8 cellular contexts compared by ENCODE assay signal in genomic region chr13:78658630-78659449, GRCh38. TPM values are rescaled to one million over a fixed set of nuclear protein-coding genes. Genes with fewer than 3 reads are reported as not detected.
DNase-seq lines count a peak whose midpoint lies in the region; ATAC-seq and TF ChIP-seq lines count a peak whose summit lies in the region.

Gene OBI1, minus strand, starts transcription at chr13:78659155. Its CDS starts 35 bp downstream, at chr13:78659120.

- peak within 1 kb of the TSS; percentile 93 for H3K4me2 ChIP-seq in BLaER1

- intact Hi-C loops in left lung (cut with DNase I): no loop called here

- H3K9me3 ChIP-seq in BLaER1 (no peaks in the 10 kb centered on the region), left lung (no peaks in the 10 kb centered on the region)

- H3K27me3 ChIP-seq in BLaER1 (no peaks in the 10 kb centered on the region), left lung (no peaks in the 10 kb centered on the region)

- H3K27ac ChIP-seq in BLaER1 (peak within 1 kb of the TSS; percentile 89), left lung (peak within 1 kb of the TSS; percentile 30 to 83)

- DNase-seq in NCI-H526 treated with DMSO at 0.1 percent for 48 hours (lab: John Stamatoyannopoulos, UW) (peak; percentile 93), dermis blood vessel endothelial cell (peak; percentile 95), left lung (peak; percentile 93 to 97)
- DNase-seq in activated CD4-positive, alpha-beta T cell treated with anti-CD3 and anti-CD28 coated beads, Interleukin-2, amount 50 U/mL, for 1 hour: peak; percentile 88
- peak; percentile 85 for DNase-seq in stimulated activated CD4-positive, alpha-beta T cell treated with anti-CD3 and anti-CD28 coated beads, Interleukin-2, amount 100 ng/mL, for 4 hours (ENCODE audit: low read depth)

- peaks cover 46% of the 10 kb centered on the region for H4K20me1 ChIP-seq in BLaER1

- TF ChIP-seq CTCF in left lung (IDR thresholded peaks at IDR 0.05): no peak

- H3K9ac ChIP-seq in BLaER1: peak within 1 kb of the TSS; percentile 90

- peaks cover 25% of the 10 kb centered on the region for H3K4me1 ChIP-seq in BLaER1
- peaks cover 0 to 26% of the 10 kb centered on the region in 2 donors for H3K4me1 ChIP-seq in left lung

- ATAC-seq in GM19324 (IDR thresholded peaks at IDR 0.05; ENCODE audit: low FRiP score, unreplicated experiment): peak; percentile 84
- ATAC-seq in HG03460 (IDR thresholded peaks at IDR 0.05; ENCODE audit: unreplicated experiment): peak; percentile 82
- peak; percentile 99 for ATAC-seq in left lung

- peak within 1 kb of the TSS; percentile 88 for H3K4me3 ChIP-seq in BLaER1
- H3K4me3 ChIP-seq in left lung: peak within 1 kb of the TSS; percentile 66 to 91

- H3K36me3 ChIP-seq in BLaER1: peaks cover 22% of the 10 kb centered on the region
- no peaks in the 10 kb centered on the region for H3K36me3 ChIP-seq in left lung

RNA-seq across cellular contexts. Expression of gene OBI1, which starts in this region (rescaled TPM):
- total RNA-seq in dermis blood vessel endothelial cell (28.1 and 29.0 TPM in 2 replicates), left lung (1 to 10 TPM; 7.1 to 9.6 TPM)

Comparison
In these comparisons a context has a peak if more than half of its experiments do, and no peak if none do; other contexts are left out.
1. Peak in every context shown above with its lines: DNase-seq, ATAC-seq, H3K4me3 ChIP-seq and H3K27ac ChIP-seq.